9 cellular contexts compared by ENCODE assay signal in genomic region chr15:51076898-51077564, GRCh38. TPM values are rescaled to one million over a fixed set of nuclear protein-coding genes. Genes with fewer than 3 reads are reported as not detected.
DNase-seq lines count a peak whose midpoint lies in the region; ATAC-seq and TF ChIP-seq lines count a peak whose summit lies in the region.
"Had no signal": no experiment of that assay in that cellular context is flagged by ENCODE, and none has a peak within 500 bp of the region (broad histone marks: within the 10 kb centered on the region; RNA-seq: fewer than 3 reads in every experiment).

No MANE protein-coding gene starts in this region.

- TF ChIP-seq CTCF in astrocyte of the spinal cord (IDR thresholded peaks at IDR 0.05; ENCODE audit: low read depth, low read length) (no peak), lower lobe of right lung (IDR thresholded peaks at IDR 0.05) (no peak), uterus (IDR thresholded peaks at IDR 0.05) (no peak)

- H3K4me1 ChIP-seq in lower lobe of right lung (peaks cover 14% of the 10 kb centered on the region), uterus (peaks cover 0 to 17% of the 10 kb centered on the region in 2 donors)

- TF ChIP-seq POLR2A in uterus (IDR thresholded peaks at IDR 0.05): no peak

- H3K36me3 ChIP-seq in lower lobe of right lung (no peaks in the 10 kb centered on the region), uterus (no peaks in the 10 kb centered on the region)

- H3K27ac ChIP-seq in lower lobe of right lung: peak overlapping the region; percentile 49
- peak overlapping the region; percentile 85 to 92 for H3K27ac ChIP-seq in uterus

- ATAC-seq in GM18520 (IDR thresholded peaks at IDR 0.05; ENCODE audit: unreplicated experiment) (peak; percentile 59), HG03520 (IDR thresholded peaks at IDR 0.05; ENCODE audit: unreplicated experiment) (peak; percentile 44), lower lobe of right lung (peak; percentile 75 to 77)
- ATAC-seq: Panc1 had no signal

- H3K9me3 ChIP-seq in lower lobe of right lung: no peaks in the 10 kb centered on the region
- H3K9me3 ChIP-seq in uterus: no peaks in the 10 kb centered on the region

- in situ Hi-C loops in astrocyte of the spinal cord (cut with HindIII; ENCODE audit: low sequenced_read_pairs): no loop called here

- H3K27me3 ChIP-seq in lower lobe of right lung (ENCODE audit: low read depth) (no peaks in the 10 kb centered on the region), uterus (no peaks in the 10 kb centered on the region)

- H3K4me3 ChIP-seq in astrocyte of the spinal cord (ENCODE audit: low read depth, low read length): peak overlapping the region; percentile 23
- H3K4me3 ChIP-seq in lower lobe of right lung: peak overlapping the region; percentile 46
- H3K4me3 ChIP-seq in uterus: peak overlapping the region in 1 of 2 donors; percentile 22

- intact Hi-C loops in lower lobe of right lung (cut with DNase I) (no loop called here), uterus (cut with DNase I; ENCODE audit: low total_unique reads) (no loop called here)

- DNase-seq in astrocyte of the spinal cord (ENCODE audit: low read depth, low spot score) (peak; percentile 89), lower lobe of right lung (peak; percentile 63), uterus (peak; percentile 50 to 51), NCI-H1417 (lab: John Stamatoyannopoulos, UW) (no peak), NCI-H774 (lab: John Stamatoyannopoulos, UW) (no peak), ureter (ENCODE audit: low spot score) (no peak)

RNA-seq across cellular contexts. Expression of gene TNFAIP8L3, which starts 17.7 kb away (rescaled TPM):
- total RNA-seq in lower lobe of right lung: 10.4 TPM
- 100 to 1,000 TPM in 1 of 4 donors, 10 to 100 TPM in 3; 20.0 to 173 (median 43.2) TPM for total RNA-seq in uterus
- 20.6 TPM for total RNA-seq in ureter

Comparison
In these comparisons a context has a peak if more than half of its experiments do, and no peak if none do; other contexts are left out.
1. DNase-seq: peak in astrocyte of the spinal cord (single experiment), lower lobe of right lung (single experiment) and uterus (2 of 2); none in NCI-H1417 (0 of 3), NCI-H774 (single experiment) and ureter (single experiment).
2. Peak in every context shown above with its lines, with median percentiles within 50 percentile points of each other: ATAC-seq.